In genomic region chr19:36850646-36851442, GRCh38 we compare ENCODE assay signal across 1 cellular context.
TF ChIP-seq lines count a peak whose summit lies in the region.

Gene ZNF345, plus strand, starts transcription at chr19:36850876. Its CDS starts 25,955 bp downstream, at chr19:36876831.

TF ChIP-seq in HEK293, 187 proteins besides CTCF, POLR2A, EP300 and RAD21 (continued from another document and continues in another):
- TF ChIP-seq INSM2 (tag by site-specific recombination; IDR thresholded peaks at IDR 0.05) (peak; percentile 40; the same call in 1 of the 2 replicates), GLI2 (tag by site-specific recombination; IDR thresholded peaks at IDR 0.05; ENCODE audit: borderline replicate concordance, low read depth) (no peak), ZNF157 (tag by site-specific recombination; IDR thresholded peaks at IDR 0.05) (peak; percentile 68), ZNF600 (tag by site-specific recombination; IDR thresholded peaks at IDR 0.05) (peak; percentile 100), HIC1 (tag by site-specific recombination; IDR thresholded peaks at IDR 0.05) (no peak), MEIS1 (CRISPR knock-in tag; IDR thresholded peaks at IDR 0.05; ENCODE audit: borderline replicate concordance) (no peak), ZBTB11 (tag by site-specific recombination; conservative IDR thresholded peaks at IDR 0.05; ENCODE audit: low read depth) (peak; percentile 98), TRIM28 (IDR thresholded peaks at IDR 0.05; ENCODE audit: borderline replicate concordance, low read length) (peak; percentile 93), ZNF654 (tag by site-specific recombination; IDR thresholded peaks at IDR 0.05; ENCODE audit: low read depth) (no peak), ZNF530 (tag by site-specific recombination; IDR thresholded peaks at IDR 0.05; ENCODE audit: low read depth) (no peak), YY2 (tag by site-specific recombination; IDR thresholded peaks at IDR 0.05) (peak; percentile 63; the same call in 1 of the 2 replicates), ZBTB7A (tag by site-specific recombination; IDR thresholded peaks at IDR 0.05; ENCODE audit: low read depth) (peak; percentile 69), ZNF26 (tag by site-specific recombination; IDR thresholded peaks at IDR 0.05) (no peak), ZNF175 (tag by site-specific recombination; IDR thresholded peaks at IDR 0.05) (no peak), PRDM4 (tag by site-specific recombination; IDR thresholded peaks at IDR 0.05) (peak; percentile 59), ZNF664 (tag by site-specific recombination; IDR thresholded peaks at IDR 0.05) (no peak; the same call in none of the 2 replicates), SP7 (tag by site-specific recombination; IDR thresholded peaks at IDR 0.05) (peak; percentile 87), TCF7L2 (IDR thresholded peaks at IDR 0.05; ENCODE audit: borderline replicate concordance, low read depth, low read length) (no peak), OVOL3 (tag by site-specific recombination; IDR thresholded peaks at IDR 0.05) (peak; percentile 12; the same call in 1 of the 2 replicates), ZNF19 (tag by site-specific recombination; IDR thresholded peaks at IDR 0.05; ENCODE audit: low read depth) (no peak), ZNF138 (tag by site-specific recombination; IDR thresholded peaks at IDR 0.05; ENCODE audit: borderline replicate concordance) (no peak), ZNF184 (tag by site-specific recombination; IDR thresholded peaks at IDR 0.05) (no peak), ZNF174 (tag by site-specific recombination; IDR thresholded peaks at IDR 0.05) (no peak), ZBTB48 (tag by site-specific recombination; IDR thresholded peaks at IDR 0.05) (peak; percentile 88), ZNF140 (tag by site-specific recombination; IDR thresholded peaks at IDR 0.05) (no peak), ZNF621 (tag by site-specific recombination; IDR thresholded peaks at IDR 0.05) (no peak), ZNF776 (tag by site-specific recombination; IDR thresholded peaks at IDR 0.05; ENCODE audit: borderline replicate concordance) (no peak), ZNF341 (tag by site-specific recombination; IDR thresholded peaks at IDR 0.05; ENCODE audit: low read depth) (no peak; the same call in 1 of the 2 replicates), HOXC10 (CRISPR knock-in tag; IDR thresholded peaks at IDR 0.05) (no peak), BCL11A (tag by site-specific recombination; IDR thresholded peaks at IDR 0.05; ENCODE audit: low read depth) (peak; percentile 65; the same call in 1 of the 2 replicates), ZNF549 (tag by site-specific recombination; IDR thresholded peaks at IDR 0.05) (no peak), ZNF433 (tag by site-specific recombination; IDR thresholded peaks at IDR 0.05; ENCODE audit: low read depth) (no peak), ZNF202 (tag by site-specific recombination; IDR thresholded peaks at IDR 0.05; ENCODE audit: borderline replicate concordance) (no peak), ZNF571 (tag by site-specific recombination; IDR thresholded peaks at IDR 0.05) (no peak; the same call in 1 of the 2 replicates), ZNF555 (tag by site-specific recombination; conservative IDR thresholded peaks at IDR 0.05) (no peak)
- TF ChIP-seq, protein P1, sequence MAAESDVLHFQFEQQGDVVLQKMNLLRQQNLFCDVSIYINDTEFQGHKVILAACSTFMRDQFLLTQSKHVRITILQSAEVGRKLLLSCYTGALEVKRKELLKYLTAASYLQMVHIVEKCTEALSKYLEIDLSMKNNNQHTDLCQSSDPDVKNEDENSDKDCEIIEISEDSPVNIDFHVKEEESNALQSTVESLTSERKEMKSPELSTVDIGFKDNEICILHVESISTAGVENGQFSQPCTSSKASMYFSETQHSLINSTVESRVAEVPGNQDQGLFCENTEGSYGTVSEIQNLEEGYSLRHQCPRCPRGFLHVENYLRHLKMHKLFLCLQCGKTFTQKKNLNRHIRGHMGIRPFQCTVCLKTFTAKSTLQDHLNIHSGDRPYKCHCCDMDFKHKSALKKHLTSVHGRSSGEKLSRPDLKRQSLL (tag by site-specific recombination; IDR thresholded peaks at IDR 0.05), result no peak; the same call in 1 of the 2 replicates
- TF ChIP-seq, protein P2, sequence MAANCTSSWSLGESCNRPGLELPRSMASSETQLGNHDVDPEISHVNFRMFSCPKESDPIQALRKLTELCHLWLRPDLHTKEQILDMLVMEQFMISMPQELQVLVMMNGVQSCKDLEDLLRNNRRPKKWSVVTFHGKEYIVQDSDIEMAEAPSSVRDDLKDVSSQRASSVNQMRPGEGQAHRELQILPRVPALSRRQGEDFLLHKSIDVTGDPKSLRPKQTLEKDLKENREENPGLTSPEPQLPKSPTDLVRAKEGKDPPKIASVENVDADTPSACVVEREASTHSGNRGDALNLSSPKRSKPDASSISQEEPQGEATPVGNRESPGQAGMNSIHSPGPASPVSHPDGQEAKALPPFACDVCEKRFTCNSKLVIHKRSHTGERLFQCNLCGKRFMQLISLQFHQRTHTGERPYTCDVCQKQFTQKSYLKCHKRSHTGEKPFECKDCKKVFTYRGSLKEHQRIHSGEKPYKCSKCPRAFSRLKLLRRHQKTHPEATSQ (tag by site-specific recombination; IDR thresholded peaks at IDR 0.05), result peak; percentile 90; the same call in 1 of the 2 replicates
- TF ChIP-seq, protein P3, sequence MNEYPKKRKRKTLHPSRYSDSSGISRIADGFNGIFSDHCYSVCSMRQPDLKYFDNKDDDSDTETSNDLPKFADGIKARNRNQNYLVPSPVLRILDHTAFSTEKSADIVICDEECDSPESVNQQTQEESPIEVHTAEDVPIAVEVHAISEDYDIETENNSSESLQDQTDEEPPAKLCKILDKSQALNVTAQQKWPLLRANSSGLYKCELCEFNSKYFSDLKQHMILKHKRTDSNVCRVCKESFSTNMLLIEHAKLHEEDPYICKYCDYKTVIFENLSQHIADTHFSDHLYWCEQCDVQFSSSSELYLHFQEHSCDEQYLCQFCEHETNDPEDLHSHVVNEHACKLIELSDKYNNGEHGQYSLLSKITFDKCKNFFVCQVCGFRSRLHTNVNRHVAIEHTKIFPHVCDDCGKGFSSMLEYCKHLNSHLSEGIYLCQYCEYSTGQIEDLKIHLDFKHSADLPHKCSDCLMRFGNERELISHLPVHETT (tag by site-specific recombination; IDR thresholded peaks at IDR 0.05), result 0 out of 2 replicates have a peak, but pooled peaks have one; percentile 45
- TF ChIP-seq, protein P4, sequence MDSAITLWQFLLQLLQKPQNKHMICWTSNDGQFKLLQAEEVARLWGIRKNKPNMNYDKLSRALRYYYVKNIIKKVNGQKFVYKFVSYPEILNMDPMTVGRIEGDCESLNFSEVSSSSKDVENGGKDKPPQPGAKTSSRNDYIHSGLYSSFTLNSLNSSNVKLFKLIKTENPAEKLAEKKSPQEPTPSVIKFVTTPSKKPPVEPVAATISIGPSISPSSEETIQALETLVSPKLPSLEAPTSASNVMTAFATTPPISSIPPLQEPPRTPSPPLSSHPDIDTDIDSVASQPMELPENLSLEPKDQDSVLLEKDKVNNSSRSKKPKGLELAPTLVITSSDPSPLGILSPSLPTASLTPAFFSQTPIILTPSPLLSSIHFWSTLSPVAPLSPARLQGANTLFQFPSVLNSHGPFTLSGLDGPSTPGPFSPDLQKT (IDR thresholded peaks at IDR 0.05; ENCODE audit: borderline replicate concordance, low read depth, low read length), result no peak
- TF ChIP-seq, protein P5, sequence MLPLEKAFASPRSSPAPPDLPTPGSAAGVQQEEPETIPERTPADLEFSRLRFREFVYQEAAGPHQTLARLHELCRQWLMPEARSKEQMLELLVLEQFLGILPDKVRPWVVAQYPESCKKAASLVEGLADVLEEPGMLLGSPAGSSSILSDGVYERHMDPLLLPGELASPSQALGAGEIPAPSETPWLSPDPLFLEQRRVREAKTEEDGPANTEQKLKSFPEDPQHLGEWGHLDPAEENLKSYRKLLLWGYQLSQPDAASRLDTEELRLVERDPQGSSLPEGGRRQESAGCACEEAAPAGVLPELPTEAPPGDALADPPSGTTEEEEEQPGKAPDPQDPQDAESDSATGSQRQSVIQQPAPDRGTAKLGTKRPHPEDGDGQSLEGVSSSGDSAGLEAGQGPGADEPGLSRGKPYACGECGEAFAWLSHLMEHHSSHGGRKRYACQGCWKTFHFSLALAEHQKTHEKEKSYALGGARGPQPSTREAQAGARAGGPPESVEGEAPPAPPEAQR (tag by site-specific recombination; IDR thresholded peaks at IDR 0.05), result peak; percentile 87; the same call in 1 of the 2 replicates
